Comparison of ENCODE assay signal across 27 cellular contexts in genomic region chr2:235343156-235343774, GRCh38.
DNase-seq lines count a peak whose midpoint lies in the region; ATAC-seq, FAIRE-seq and TF ChIP-seq lines count a peak whose summit lies in the region.
"Had no signal": no experiment of that assay in that cellular context is flagged by ENCODE, and none has a peak within 500 bp of the region (broad histone marks: within the 10 kb centered on the region; RNA-seq: fewer than 3 reads in every experiment).

No MANE protein-coding gene starts in this region.

- H3K27me3 ChIP-seq in lower lobe of right lung (ENCODE audit: low read depth) (no peaks in the 10 kb centered on the region), spleen (replicated peaks in 1 of 7) (peaks cover 0 to 9% (median 0%) of the 10 kb centered on the region in 7 donors), vagina (no peaks in the 10 kb centered on the region)
- H3K27me3 ChIP-seq: neural progenitor cell, right lobe of liver, SJSA1 had no signal

- WGBS in spleen, 5 donors = 62 to 81% (median 73%) methylated on average over 9 of the region's 9 CpGs

- intact Hi-C loops in lower lobe of right lung (cut with DNase I) = no loop called here
- intact Hi-C loops in spleen (cut with DNase I; ENCODE audit: low total_unique reads) = no loop called here
- intact Hi-C loops in vagina (cut with DNase I) = no loop called here

- no peaks in the 10 kb centered on the region for H3K4me1 ChIP-seq in lower lobe of right lung
- no peaks in the 10 kb centered on the region for H3K4me1 ChIP-seq in spleen
- no peaks in the 10 kb centered on the region for H3K4me1 ChIP-seq in vagina
- H3K4me1 ChIP-seq: neural progenitor cell, right lobe of liver had no signal

- TF ChIP-seq CTCF in choroid plexus epithelial cell (conservative IDR thresholded peaks at IDR 0.05; ENCODE audit: low read depth, low read length) = no peak
- no peak for TF ChIP-seq CTCF in lower lobe of right lung (IDR thresholded peaks at IDR 0.05)
- TF ChIP-seq CTCF in spleen (IDR thresholded peaks at IDR 0.05 in 8 of 11, conservative IDR thresholded peaks at IDR 0.05 in 3 of 11) = no peak
- no peak for TF ChIP-seq CTCF in vagina (IDR thresholded peaks at IDR 0.05)

- TF ChIP-seq POLR2A in spleen (IDR thresholded peaks at IDR 0.05) (no peak), vagina (IDR thresholded peaks at IDR 0.05) (no peak)

- H3K9me3 ChIP-seq in lower lobe of right lung (no peaks in the 10 kb centered on the region), spleen (peaks cover 0 to 7% (median 2%) of the 10 kb centered on the region in 8 donors), vagina (no peaks in the 10 kb centered on the region)
- H3K9me3 ChIP-seq: right lobe of liver, SJSA1 had no signal

- no peaks in the 10 kb centered on the region for H3K36me3 ChIP-seq in lower lobe of right lung
- no peaks in the 10 kb centered on the region for H3K36me3 ChIP-seq in spleen
- H3K36me3 ChIP-seq in vagina = no peaks in the 10 kb centered on the region
- H3K36me3 ChIP-seq: neural progenitor cell, right lobe of liver, SJSA1 had no signal

- ATAC-seq in lower lobe of right lung (peak in 1 of 2 donors; percentile 27), GM21723 (IDR thresholded peaks at IDR 0.05; ENCODE audit: unreplicated experiment) (no peak)
- ATAC-seq: effector memory CD8-positive, alpha-beta T cell; HepG2; Panc1 had no signal

- H3K4me3 ChIP-seq in choroid plexus epithelial cell (ENCODE audit: low read depth, low read length) (no peak overlapping the region), lower lobe of right lung (no peak overlapping the region), spleen (no peak overlapping the region), vagina (no peak overlapping the region)
- H3K4me3 ChIP-seq: neural progenitor cell, right lobe of liver, SJSA1 had no signal

- H3K27ac ChIP-seq in lower lobe of right lung (peak overlapping the region; percentile 19), spleen (peak overlapping the region in 7 of 8 donors; percentile 50 to 66 (median 62)), vagina (no peak overlapping the region)
- H3K27ac ChIP-seq: neural progenitor cell, right lobe of liver, SJSA1 had no signal

- peak; percentile 71 for FAIRE-seq in RCC 7860 (lab: Jason Lieb, UNC)
- FAIRE-seq: frontal cortex, G401.6, HepG2 had no signal

- DNase-seq in RCC 7860 (ENCODE audit: low spot score) = peak; percentile 80
- DNase-seq in choroid plexus epithelial cell (ENCODE audit: low read depth) = peak; percentile 51
- no peak for DNase-seq in lower lobe of right lung
- no peak for DNase-seq in spleen
- no peak for DNase-seq in NCI-H1092 (lab: John Stamatoyannopoulos, UW)
- no peak for DNase-seq in vagina (ENCODE audit: extremely low spot score in 2 of 2)
- DNase-seq: activated CD4-positive, alpha-beta T cell treated with anti-CD3 and anti-CD28 coated beads, Interleukin-2, amount 10 ng/mL, durations not matched to agents 24 days and 14 days; activated effector memory CD4-positive, alpha-beta T cell treated with Interleukin-2 at 50 U/mL for 16 hours; anterior cingulate cortex; caudate nucleus; cortex of kidney; effector memory CD8-positive, alpha-beta T cell; Kasumi-1; MV-4-11; NCI-H1694; NCI-H446; NCI-H748 treated with DMSO at 0.1 percent for 48 hours; right lobe of liver; stimulated activated CD4-positive, alpha-beta T cell treated with anti-CD3 and anti-CD28 coated beads, Interleukin-4, amount 100 ng/mL, for 24 hours; trophoblast cell had no signal

Comparison
In these comparisons a context has a peak if more than half of its experiments do, and no peak if none do; other contexts are left out.
1. DNase-seq: peak in RCC 7860 (single experiment) and choroid plexus epithelial cell (single experiment); none in lower lobe of right lung (single experiment), spleen (single experiment), NCI-H1092 (single experiment) and vagina (0 of 2).